Comparison of ENCODE assay signal across 8 cellular contexts in the genomic region with DNA sequence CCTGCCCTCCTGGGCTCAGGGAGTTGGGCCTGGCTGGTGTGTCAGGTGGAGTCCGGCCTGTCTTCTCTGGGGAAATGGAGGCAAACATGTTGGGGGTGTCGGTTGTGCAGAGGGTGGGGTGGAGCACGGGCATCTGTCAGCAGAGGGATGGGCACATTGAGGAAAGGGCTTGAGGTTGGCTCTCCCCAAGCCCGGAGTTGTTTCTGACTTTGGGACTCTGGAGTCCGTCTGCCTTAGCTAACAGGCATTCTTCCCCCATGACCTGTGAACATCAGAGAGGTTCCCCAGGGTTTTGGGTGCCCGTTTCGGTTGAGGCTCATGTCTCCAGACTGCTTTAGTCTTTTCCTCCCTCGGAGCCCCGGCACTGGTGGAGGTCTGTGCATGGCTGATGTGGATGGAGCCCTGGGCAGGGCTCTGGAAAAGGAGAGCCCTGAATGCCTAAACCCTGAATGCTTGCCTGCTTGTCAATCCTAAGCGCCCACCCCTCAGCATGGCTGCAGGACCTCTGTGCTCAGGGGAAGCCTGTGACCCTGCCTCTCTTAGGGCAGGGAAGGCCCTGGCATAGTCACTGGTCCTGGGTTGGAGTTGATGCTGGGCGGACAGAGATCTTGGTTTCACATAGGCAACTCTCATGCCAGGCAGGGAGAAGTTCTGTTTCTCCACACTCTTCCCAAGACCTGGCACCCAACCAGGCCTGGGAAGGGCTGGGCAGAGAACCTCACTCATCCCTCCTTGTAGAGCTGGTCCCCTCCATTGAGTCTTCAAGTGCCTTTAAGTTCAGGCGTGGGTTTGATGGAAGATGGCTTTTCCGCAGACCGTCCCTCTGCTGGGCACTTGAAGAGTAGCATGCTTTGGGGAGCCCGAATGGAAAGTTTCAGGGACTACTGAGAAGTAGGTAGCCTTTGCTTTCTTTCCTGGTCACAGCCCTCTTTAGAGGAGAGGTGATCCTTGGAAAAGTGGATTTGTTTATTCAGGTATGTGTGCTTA. TPM values are rescaled to one million over a fixed set of nuclear protein-coding genes. Genes with fewer than 3 reads are reported as not detected.
DNase-seq lines count a peak whose midpoint lies in the region; ATAC-seq and TF ChIP-seq lines count a peak whose summit lies in the region.

No MANE protein-coding gene starts in this region.

- DNase-seq in CD1c-positive myeloid dendritic cell (ENCODE audit: extremely low spot score) (peak; percentile 53), Kasumi-1 (lab: John Stamatoyannopoulos, UW) (peak; percentile 56 to 78), UCSD-AML1 (lab: John Stamatoyannopoulos, UW; ENCODE audit: unreplicated experiment) (peak; percentile 53), fibroblast of villous mesenchyme (ENCODE audit: low read depth) (peak; percentile 69), retinal pigment epithelial cell (ENCODE audit: low read depth) (no peak), ureter (ENCODE audit: low spot score) (no peak)

- peak; percentile 77 for TF ChIP-seq CTCF in GM12874 (IDR thresholded peaks at IDR 0.05; ENCODE audit: insufficient read depth, low read depth, low read length)
- TF ChIP-seq CTCF in fibroblast of villous mesenchyme (IDR thresholded peaks at IDR 0.05; ENCODE audit: insufficient read depth, low read depth, low read length): peak; percentile 83
- peak; percentile 80 for TF ChIP-seq CTCF in retinal pigment epithelial cell (conservative IDR thresholded peaks at IDR 0.05; ENCODE audit: low read depth, low read length)

- H3K4me3 ChIP-seq in fibroblast of villous mesenchyme (ENCODE audit: low read depth, low read length) (no peak overlapping the region), retinal pigment epithelial cell (ENCODE audit: low read length) (no peak overlapping the region)

- ATAC-seq in GM18520 (IDR thresholded peaks at IDR 0.05; ENCODE audit: unreplicated experiment): no peak

RNA-seq across cellular contexts. Expression of gene NYNRIN, which starts 13.0 kb away (rescaled TPM):
- 11.6 and 15.5 TPM in 2 replicates for total RNA-seq in fibroblast of villous mesenchyme
- 32.7 TPM for total RNA-seq in ureter

RNA-seq across cellular contexts. Expression of gene CBLN3, which starts 17.7 kb away (rescaled TPM):
- total RNA-seq in fibroblast of villous mesenchyme (1.7 and 2.3 TPM in 2 replicates), ureter (2.2 TPM)

RNA-seq across cellular contexts. Expression of gene KHNYN, which starts 18.0 kb away (rescaled TPM):
- total RNA-seq in fibroblast of villous mesenchyme (43.2 and 47.4 TPM in 2 replicates), ureter (72.9 TPM)

RNA-seq across cellular contexts. Expression of gene SDR39U1, which starts 30.8 kb away (rescaled TPM):
- 9.5 and 13.5 TPM in 2 replicates for total RNA-seq in fibroblast of villous mesenchyme
- 73.5 TPM for total RNA-seq in ureter

RNA-seq across cellular contexts. Expression of gene NFATC4, which starts 43.8 kb away (rescaled TPM):
- total RNA-seq in fibroblast of villous mesenchyme (56.4 and 68.2 TPM in 2 replicates), ureter (67.2 TPM)

Comparison
In these comparisons a context has a peak if more than half of its experiments do, and no peak if none do; other contexts are left out.
1. DNase-seq: peak in CD1c-positive myeloid dendritic cell (single experiment), Kasumi-1 (2 of 2), UCSD-AML1 (single experiment) and fibroblast of villous mesenchyme (single experiment); none in retinal pigment epithelial cell (single experiment) and ureter (single experiment).
2. Peak in every context shown above with its lines, with median percentiles within 50 percentile points of each other: CTCF ChIP-seq.